Comparison of ENCODE assay signal across 8 cellular contexts in the genomic region with DNA sequence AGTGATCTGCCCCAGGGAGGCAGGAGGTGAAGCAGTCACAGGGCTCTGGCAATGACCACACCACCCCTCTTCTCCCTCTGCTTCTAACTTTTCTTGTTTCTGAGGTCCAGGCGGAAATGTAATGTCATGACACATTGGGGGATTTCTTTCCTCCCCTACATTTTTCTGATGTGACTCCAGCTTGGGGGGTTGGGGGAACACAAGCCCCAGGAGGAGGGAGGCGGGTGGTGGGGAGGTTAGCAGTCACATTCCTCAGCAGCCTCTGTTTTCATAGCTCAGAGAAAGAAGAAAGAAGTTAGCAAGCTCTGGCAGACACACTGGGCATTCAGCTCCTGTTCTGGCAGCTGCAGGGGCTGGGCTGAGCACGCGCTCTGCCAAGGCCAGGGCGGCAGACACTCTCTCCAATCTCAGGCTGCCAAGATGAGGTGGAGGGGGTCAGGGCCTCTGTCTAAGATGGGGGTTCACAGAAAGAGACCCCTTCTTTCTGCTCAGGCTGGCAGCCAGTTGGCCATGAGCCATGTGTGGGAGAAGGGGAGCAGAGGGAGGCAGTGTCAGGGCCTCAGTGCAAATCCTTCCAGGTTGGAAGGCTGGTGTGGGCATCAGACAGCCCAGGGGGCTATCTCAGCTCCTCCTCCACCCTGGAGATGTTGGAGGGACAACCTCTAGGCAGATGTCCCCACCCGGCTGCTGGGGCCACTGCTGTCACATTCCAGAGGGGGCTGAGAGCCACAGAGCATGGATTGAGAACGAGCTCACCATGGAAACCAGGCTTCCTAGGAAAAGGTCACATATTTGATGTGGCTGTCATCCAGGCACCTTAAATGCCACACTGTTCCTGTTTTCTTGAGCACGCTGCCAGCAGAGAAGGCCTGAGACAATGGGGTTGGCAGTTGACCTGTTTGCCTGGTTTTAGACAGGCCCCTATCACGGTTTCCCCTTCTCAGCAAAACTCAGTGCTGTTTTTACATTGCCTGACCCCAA. TPM values are rescaled to one million over a fixed set of nuclear protein-coding genes. Genes with fewer than 3 reads are reported as not detected.
DNase-seq lines count a peak whose midpoint lies in the region; ATAC-seq and TF ChIP-seq lines count a peak whose summit lies in the region.

No MANE protein-coding gene starts in this region.

- no peak overlapping the region for H2AFZ ChIP-seq in smooth muscle cell (ENCODE audit: low read depth)

- CTCF ChIA-PET in HEK293 (lab: Yijun Ruan, JAX) = interaction anchor here (0.7 to 1.7 kb wide), 5 partner anchors 10 to 80 kb away, joined by 3 to 9 read pairs (median 5); a partner anchor contains a TSS

- H3F3A ChIP-seq in smooth muscle cell (ENCODE audit: low read depth) = peaks cover 1% of the 10 kb centered on the region

- H3K9ac ChIP-seq in smooth muscle cell (ENCODE audit: low read depth) = peak overlapping the region; percentile 83

- POLR2A ChIA-PET in HEK293 (lab: Yijun Ruan, JAX) = interaction anchor here (0.6 to 1.5 kb wide), 3 partner anchors 20 to 173 kb away, joined by 3 to 5 read pairs (median 5); a partner anchor contains a TSS

- DNase-seq in amygdala (lab: John Stamatoyannopoulos, UW) = peak in 44 of 56 donors; percentile 7 to 82 (median 38)
- peak; percentile 97 for DNase-seq in iris pigment epithelial cell (ENCODE audit: low read depth)
- DNase-seq in smooth muscle cell (lab: John Stamatoyannopoulos, UW; ENCODE audit: unreplicated experiment) = no peak
- no peak for DNase-seq in NCI-H748 (lab: John Stamatoyannopoulos, UW; ENCODE audit: unreplicated experiment)
- DNase-seq in NCI-H1694 treated with DMSO at 0.1 percent for 48 hours (lab: John Stamatoyannopoulos, UW) = no peak

- ATAC-seq in HG03159 (IDR thresholded peaks at IDR 0.05; ENCODE audit: unreplicated experiment) (no peak), GM18517 (IDR thresholded peaks at IDR 0.05; ENCODE audit: unreplicated experiment) (no peak)

- H3K4me2 ChIP-seq in smooth muscle cell = peak overlapping the region; percentile 66

- 32% methylated on average over 9 of the region's 9 CpGs for WGBS in smooth muscle cell (ENCODE audit: low lambda C conversion rate)

- H3K9me3 ChIP-seq in HEK293 (ENCODE audit: control insufficient read depth, insufficient read depth, low read depth, low read length) = no peaks in the 10 kb centered on the region
- no peaks in the 10 kb centered on the region for H3K9me3 ChIP-seq in smooth muscle cell (replicated peaks; ENCODE audit: low read depth)

- H3K79me2 ChIP-seq in smooth muscle cell (ENCODE audit: low read depth) = no peaks in the 10 kb centered on the region

- H3K4me1 ChIP-seq in HEK293 (ENCODE audit: control insufficient read depth, insufficient read depth, low read length) (peaks cover 9% of the 10 kb centered on the region), smooth muscle cell (ENCODE audit: low read depth) (peaks cover 20% of the 10 kb centered on the region)

- no peaks in the 10 kb centered on the region for H3K36me3 ChIP-seq in HEK293 (ENCODE audit: control insufficient read depth in 2 of 2, insufficient read depth in 1 of 2, low read length in 2 of 2)
- no peaks in the 10 kb centered on the region for H3K36me3 ChIP-seq in smooth muscle cell (ENCODE audit: low read depth)

- TF ChIP-seq CTCF in HEK293 (tag by site-specific recombination; IDR thresholded peaks at IDR 0.05) = no peak
- no peak for TF ChIP-seq CTCF in smooth muscle cell (IDR thresholded peaks at IDR 0.05; ENCODE audit: borderline replicate concordance, insufficient read depth, poor library complexity, severe bottlenecking)

- no peak overlapping the region for H3K27ac ChIP-seq in HEK293 (ENCODE audit: extremely low read depth, low read depth, low read length)
- H3K27ac ChIP-seq in smooth muscle cell (ENCODE audit: low read depth) = peak overlapping the region; percentile 96

- H3K4me3 ChIP-seq in HEK293 (ENCODE audit: low read depth, low read length) (no peak overlapping the region), smooth muscle cell (no peak overlapping the region)

- no peaks in the 10 kb centered on the region for H3K27me3 ChIP-seq in smooth muscle cell (ENCODE audit: low read depth)

- H4K20me1 ChIP-seq in smooth muscle cell (ENCODE audit: low read depth) = no peaks in the 10 kb centered on the region

TF ChIP-seq in HEK293, 187 proteins besides CTCF, POLR2A, EP300 and RAD21:
- no peak for TF ChIP-seq ZNF184 (tag by site-specific recombination; IDR thresholded peaks at IDR 0.05)
- no peak for TF ChIP-seq ZNF354C (tag by site-specific recombination; IDR thresholded peaks at IDR 0.05; ENCODE audit: borderline replicate concordance, low read depth)
- no peak for TF ChIP-seq ZNF747 (tag by site-specific recombination; IDR thresholded peaks at IDR 0.05)
- TF ChIP-seq ZFP37 (tag by site-specific recombination; IDR thresholded peaks at IDR 0.05) = no peak
- TF ChIP-seq, protein P1, sequence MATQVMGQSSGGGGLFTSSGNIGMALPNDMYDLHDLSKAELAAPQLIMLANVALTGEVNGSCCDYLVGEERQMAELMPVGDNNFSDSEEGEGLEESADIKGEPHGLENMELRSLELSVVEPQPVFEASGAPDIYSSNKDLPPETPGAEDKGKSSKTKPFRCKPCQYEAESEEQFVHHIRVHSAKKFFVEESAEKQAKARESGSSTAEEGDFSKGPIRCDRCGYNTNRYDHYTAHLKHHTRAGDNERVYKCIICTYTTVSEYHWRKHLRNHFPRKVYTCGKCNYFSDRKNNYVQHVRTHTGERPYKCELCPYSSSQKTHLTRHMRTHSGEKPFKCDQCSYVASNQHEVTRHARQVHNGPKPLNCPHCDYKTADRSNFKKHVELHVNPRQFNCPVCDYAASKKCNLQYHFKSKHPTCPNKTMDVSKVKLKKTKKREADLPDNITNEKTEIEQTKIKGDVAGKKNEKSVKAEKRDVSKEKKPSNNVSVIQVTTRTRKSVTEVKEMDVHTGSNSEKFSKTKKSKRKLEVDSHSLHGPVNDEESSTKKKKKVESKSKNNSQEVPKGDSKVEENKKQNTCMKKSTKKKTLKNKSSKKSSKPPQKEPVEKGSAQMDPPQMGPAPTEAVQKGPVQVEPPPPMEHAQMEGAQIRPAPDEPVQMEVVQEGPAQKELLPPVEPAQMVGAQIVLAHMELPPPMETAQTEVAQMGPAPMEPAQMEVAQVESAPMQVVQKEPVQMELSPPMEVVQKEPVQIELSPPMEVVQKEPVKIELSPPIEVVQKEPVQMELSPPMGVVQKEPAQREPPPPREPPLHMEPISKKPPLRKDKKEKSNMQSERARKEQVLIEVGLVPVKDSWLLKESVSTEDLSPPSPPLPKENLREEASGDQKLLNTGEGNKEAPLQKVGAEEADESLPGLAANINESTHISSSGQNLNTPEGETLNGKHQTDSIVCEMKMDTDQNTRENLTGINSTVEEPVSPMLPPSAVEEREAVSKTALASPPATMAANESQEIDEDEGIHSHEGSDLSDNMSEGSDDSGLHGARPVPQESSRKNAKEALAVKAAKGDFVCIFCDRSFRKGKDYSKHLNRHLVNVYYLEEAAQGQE (tag by site-specific recombination; IDR thresholded peaks at IDR 0.05) = no peak
- TF ChIP-seq ZNF274 (IDR thresholded peaks at IDR 0.05; ENCODE audit: low read length) = no peak
- no peak for TF ChIP-seq ZNF274 (tag by site-specific recombination; IDR thresholded peaks at IDR 0.05; ENCODE audit: borderline replicate concordance)
- no peak for TF ChIP-seq ZNF555 (tag by site-specific recombination; conservative IDR thresholded peaks at IDR 0.05)
- TF ChIP-seq, protein P2, sequence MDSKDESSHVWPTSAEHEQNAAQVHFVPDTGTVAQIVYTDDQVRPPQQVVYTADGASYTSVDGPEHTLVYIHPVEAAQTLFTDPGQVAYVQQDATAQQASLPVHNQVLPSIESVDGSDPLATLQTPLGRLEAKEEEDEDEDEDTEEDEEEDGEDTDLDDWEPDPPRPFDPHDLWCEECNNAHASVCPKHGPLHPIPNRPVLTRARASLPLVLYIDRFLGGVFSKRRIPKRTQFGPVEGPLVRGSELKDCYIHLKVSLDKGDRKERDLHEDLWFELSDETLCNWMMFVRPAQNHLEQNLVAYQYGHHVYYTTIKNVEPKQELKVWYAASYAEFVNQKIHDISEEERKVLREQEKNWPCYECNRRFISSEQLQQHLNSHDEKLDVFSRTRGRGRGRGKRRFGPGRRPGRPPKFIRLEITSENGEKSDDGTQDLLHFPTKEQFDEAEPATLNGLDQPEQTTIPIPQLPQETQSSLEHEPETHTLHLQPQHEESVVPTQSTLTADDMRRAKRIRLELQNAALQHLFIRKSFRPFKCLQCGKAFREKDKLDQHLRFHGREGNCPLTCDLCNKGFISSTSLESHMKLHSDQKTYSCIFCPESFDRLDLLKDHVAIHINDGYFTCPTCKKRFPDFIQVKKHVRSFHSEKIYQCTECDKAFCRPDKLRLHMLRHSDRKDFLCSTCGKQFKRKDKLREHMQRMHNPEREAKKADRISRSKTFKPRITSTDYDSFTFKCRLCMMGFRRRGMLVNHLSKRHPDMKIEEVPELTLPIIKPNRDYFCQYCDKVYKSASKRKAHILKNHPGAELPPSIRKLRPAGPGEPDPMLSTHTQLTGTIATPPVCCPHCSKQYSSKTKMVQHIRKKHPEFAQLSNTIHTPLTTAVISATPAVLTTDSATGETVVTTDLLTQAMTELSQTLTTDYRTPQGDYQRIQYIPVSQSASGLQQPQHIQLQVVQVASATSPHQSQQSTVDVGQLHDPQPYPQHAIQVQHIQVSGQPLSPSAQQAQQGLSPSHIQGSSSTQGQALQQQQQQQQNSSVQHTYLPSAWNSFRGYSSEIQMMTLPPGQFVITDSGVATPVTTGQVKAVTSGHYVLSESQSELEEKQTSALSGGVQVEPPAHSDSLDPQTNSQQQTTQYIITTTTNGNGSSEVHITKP (tag by site-specific recombination; IDR thresholded peaks at IDR 0.05) = no peak
- no peak for TF ChIP-seq ZNF701 (tag by site-specific recombination; IDR thresholded peaks at IDR 0.05)
- TF ChIP-seq ZNF600 (tag by site-specific recombination; IDR thresholded peaks at IDR 0.05) = peak; percentile 63
- TF ChIP-seq SP3 (tag by site-specific recombination; IDR thresholded peaks at IDR 0.05) = no peak
- TF ChIP-seq KLF8 (tag by site-specific recombination; IDR thresholded peaks at IDR 0.05) = no peak
- no peak for TF ChIP-seq ZNF76 (tag by site-specific recombination; IDR thresholded peaks at IDR 0.05; ENCODE audit: borderline replicate concordance, low read depth)
- TF ChIP-seq ZFHX2 (tag by site-specific recombination; conservative IDR thresholded peaks at IDR 0.05) = 0 out of 2 replicates have a peak, but pooled peaks have one; percentile 21
- peak; percentile 64 for TF ChIP-seq ZNF335 (tag by site-specific recombination; conservative IDR thresholded peaks at IDR 0.05)

RNA-seq across cellular contexts. Expression of a gene that starts 20.1 kb away (rescaled TPM):
- 140 and 154 TPM in 2 replicates for total RNA-seq in smooth muscle cell
- 145 and 159 TPM in 2 replicates for polyA plus RNA-seq in smooth muscle cell

RNA-seq across cellular contexts. Expression of a gene that starts 23.4 kb away (rescaled TPM):
- total RNA-seq in smooth muscle cell = 36.7 and 46.0 TPM in 2 replicates
- 33.8 and 37.1 TPM in 2 replicates for polyA plus RNA-seq in smooth muscle cell

RNA-seq across cellular contexts. Expression of a gene that starts 37.0 kb away (rescaled TPM):
- not detected in 2 replicates for total RNA-seq in smooth muscle cell
- polyA plus RNA-seq in smooth muscle cell = not detected in 2 replicates

Comparison
In these comparisons a context has a peak if more than half of its experiments do, and no peak if none do; other contexts are left out.
1. DNase-seq: peak in amygdala (44 of 56) and iris pigment epithelial cell (single experiment); none in smooth muscle cell (single experiment), NCI-H748 (single experiment) and NCI-H1694 treated with DMSO at 0.1 percent for 48 hours (single experiment).